Comparison of ENCODE assay signal across 15 cellular contexts in genomic region chr1:40797668-40798010, GRCh38. TPM values are rescaled to one million over a fixed set of nuclear protein-coding genes. Genes with fewer than 3 reads are reported as not detected.
A peak's percentile ranks its signal among the peaks of the same experiment; 100 is the strongest.
DNase-seq lines count a peak whose midpoint lies in the region; ATAC-seq and TF ChIP-seq lines count a peak whose summit lies in the region.
"Had no signal": no experiment of that assay in that cellular context is flagged by ENCODE, and none has a peak within 500 bp of the region (broad histone marks: within the 10 kb centered on the region; RNA-seq: fewer than 3 reads in every experiment).

No MANE protein-coding gene starts in this region.

- peaks cover 9% of the 10 kb centered on the region for H3K27me3 Mint-ChIP-seq in neural progenitor cell (ENCODE audit: insufficient read depth, low read depth)

- no peak for ATAC-seq in activated naive CD4-positive, alpha-beta T cell treated with anti-CD3 and anti-CD28 coated beads, Interleukin-2, amount 50 U/mL, for 72 hours
- ATAC-seq in GM21367 (IDR thresholded peaks at IDR 0.05; ENCODE audit: unreplicated experiment) (no peak), GM18502 (IDR thresholded peaks at IDR 0.05; ENCODE audit: poor library complexity, unreplicated experiment) (no peak), GM21360 (IDR thresholded peaks at IDR 0.05; ENCODE audit: unreplicated experiment) (no peak)

- H3K4me1 Mint-ChIP-seq in neural progenitor cell, result peaks cover 64% of the 10 kb centered on the region

- no peak for TF ChIP-seq CTCF in ascending aorta (IDR thresholded peaks at IDR 0.05)
- TF ChIP-seq CTCF in neural progenitor cell (IDR thresholded peaks at IDR 0.05), result no peak
- no peak for TF ChIP-seq CTCF in tibial artery (IDR thresholded peaks at IDR 0.05)

- H3K9me3 ChIP-seq in ascending aorta (no peaks in the 10 kb centered on the region), neural progenitor cell (ENCODE audit: low read depth) (no peaks in the 10 kb centered on the region), tibial artery (no peaks in the 10 kb centered on the region)

- H3K36me3 Mint-ChIP-seq in activated naive CD4-positive, alpha-beta T cell treated with anti-CD3 and anti-CD28 coated beads, Interleukin-2, amount 50 U/mL, for 72 hours, result no peaks in the 10 kb centered on the region
- no peaks in the 10 kb centered on the region for H3K36me3 Mint-ChIP-seq in neural progenitor cell

- H3K36me3 ChIP-seq in ascending aorta, result no peaks in the 10 kb centered on the region
- no peaks in the 10 kb centered on the region for H3K36me3 ChIP-seq in neural progenitor cell
- no peaks in the 10 kb centered on the region for H3K36me3 ChIP-seq in tibial artery

- no peak overlapping the region for H3K4me3 Mint-ChIP-seq in neural progenitor cell

- H3K27ac Mint-ChIP-seq in activated naive CD4-positive, alpha-beta T cell treated with anti-CD3 and anti-CD28 coated beads, Interleukin-2, amount 50 U/mL, for 72 hours, result peak overlapping the region; percentile 3 to 32
- H3K27ac Mint-ChIP-seq in neural progenitor cell, result peak overlapping the region; percentile 74

- H3K4me3 ChIP-seq in ascending aorta, result no peak overlapping the region
- H3K4me3 ChIP-seq in neural progenitor cell, result no peak overlapping the region
- H3K4me3 ChIP-seq in tibial artery, result no peak overlapping the region
- H3K4me3 ChIP-seq: lung had no signal

- H3K27ac ChIP-seq in ascending aorta, result peak overlapping the region; percentile 55 to 63
- H3K27ac ChIP-seq in neural progenitor cell, result no peak overlapping the region
- peak overlapping the region; percentile 65 to 67 for H3K27ac ChIP-seq in tibial artery
- H3K27ac ChIP-seq: HL-60 had no signal

- H4K20me1 ChIP-seq in neural progenitor cell (ENCODE audit: low read depth), result peaks cover under 1% of the 10 kb centered on the region

- no peaks in the 10 kb centered on the region for H3K27me3 ChIP-seq in ascending aorta
- H3K27me3 ChIP-seq in neural progenitor cell, result peaks cover 11% of the 10 kb centered on the region
- no peaks in the 10 kb centered on the region for H3K27me3 ChIP-seq in tibial artery

- H3K9me3 Mint-ChIP-seq in activated naive CD4-positive, alpha-beta T cell treated with anti-CD3 and anti-CD28 coated beads, Interleukin-2, amount 50 U/mL, for 72 hours, result peaks cover 0 to 6% of the 10 kb centered on the region in 2 donors
- no peaks in the 10 kb centered on the region for H3K9me3 Mint-ChIP-seq in neural progenitor cell

- H2AFZ ChIP-seq in neural progenitor cell (replicated peaks), result no peak overlapping the region

- H3K9ac ChIP-seq in neural progenitor cell, result no peak overlapping the region

- DNase-seq in activated naive CD4-positive, alpha-beta T cell treated with anti-CD3 and anti-CD28 coated beads, Interleukin-2, amount 50 U/mL, for 72 hours (ENCODE audit: low spot score in 2 of 2), result no peak
- DNase-seq in activated naive CD4-positive, alpha-beta T cell treated with anti-CD3 and anti-CD28 coated beads, Interleukin-2, amount 50 U/mL, for 16 hours, result no peak
- DNase-seq in ascending aorta (ENCODE audit: low spot score in 2 of 2), result no peak
- DNase-seq in neural progenitor cell (ENCODE audit: low spot score), result no peak
- no peak for DNase-seq in tibial artery
- DNase-seq: activated CD4-positive, CD25-positive, alpha-beta regulatory T cell treated with anti-CD3 and anti-CD28 coated beads, Interleukin-2, amount 50 U/mL, for 72 hours; activated naive CD4-positive, alpha-beta T cell; DMS79; hippocampal formation; NCI-H1694 had no signal

- intact Hi-C loops in ascending aorta (cut with DNase I), result loop anchor here (10.0 kb wide), 1 partner anchor 697 kb away; no protein-coding TSS in a partner anchor
- intact Hi-C loops in tibial artery (cut with DNase I; ENCODE audit: low total_unique reads), result loop anchor here (10.0 kb wide), 1 partner anchor 867 kb away; no protein-coding TSS in a partner anchor

- H3K4me1 ChIP-seq in ascending aorta, result peaks cover 30 to 46% of the 10 kb centered on the region in 2 donors
- H3K4me1 ChIP-seq in neural progenitor cell, result peaks cover 23% of the 10 kb centered on the region
- peaks cover 9 to 76% (median 68%) of the 10 kb centered on the region in 4 donors for H3K4me1 ChIP-seq in tibial artery

- no peak overlapping the region for H3K4me2 ChIP-seq in neural progenitor cell

- peaks cover 12% of the 10 kb centered on the region for H3F3A ChIP-seq in neural progenitor cell (ENCODE audit: low read depth)

- H3K79me2 ChIP-seq in neural progenitor cell (ENCODE audit: low read depth), result no peaks in the 10 kb centered on the region

RNA-seq across cellular contexts. Expression of gene KCNQ4, which starts 14.1 kb away (rescaled TPM):
- 1 to 10 TPM in 1 of 2 donors, under 1 TPM in 1; 0.73 to 1.5 TPM for total RNA-seq in activated naive CD4-positive, alpha-beta T cell treated with anti-CD3 and anti-CD28 coated beads, Interleukin-2, amount 50 U/mL, for 72 hours
- 14.5 TPM for total RNA-seq in ascending aorta
- total RNA-seq in neural progenitor cell (ENCODE audit: low replicate concordance), result 0.87 TPM in 1 of 2 replicates, not detected in the other
